In the genomic region with DNA sequence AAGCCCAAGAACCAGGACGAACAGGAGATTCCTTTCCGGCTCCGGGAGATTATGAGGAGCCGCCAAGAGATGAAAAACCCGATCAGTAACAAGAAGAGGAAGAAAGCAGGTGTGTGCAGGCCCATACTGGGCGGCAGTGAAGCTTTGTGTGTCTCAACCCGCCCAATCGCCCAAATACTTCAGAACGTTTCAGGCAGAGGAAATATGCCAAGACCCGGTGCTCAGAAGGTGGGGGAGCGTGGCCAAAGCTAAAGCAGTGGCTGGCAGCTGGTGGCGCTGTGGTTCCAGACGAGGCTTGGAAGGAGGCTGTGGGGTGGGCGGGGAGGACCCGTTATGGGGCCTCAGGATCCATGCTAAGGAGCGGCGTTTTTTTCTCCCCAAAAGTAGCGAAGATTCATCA, we compare ENCODE assay signal across 9 cellular contexts. TPM values are rescaled to one million over a fixed set of nuclear protein-coding genes. Genes with fewer than 3 reads are reported as not detected.
DNase-seq lines count a peak whose midpoint lies in the region; ATAC-seq, FAIRE-seq and TF ChIP-seq lines count a peak whose summit lies in the region.
"Had no signal": no experiment of that assay in that cellular context is flagged by ENCODE, and none has a peak within 500 bp of the region (broad histone marks: within the 10 kb centered on the region; RNA-seq: fewer than 3 reads in every experiment).

No MANE protein-coding gene starts in this region.

- peaks cover 18% of the 10 kb centered on the region for H3K4me1 Mint-ChIP-seq in astrocyte (ENCODE audit: low read depth, unreplicated experiment)
- peaks cover 17 to 50% (median 39%) of the 10 kb centered on the region in 7 donors for H3K4me1 Mint-ChIP-seq in naive thymus-derived CD4-positive, alpha-beta T cell

- TF ChIP-seq EP300 in sigmoid colon (IDR thresholded peaks at IDR 0.05): no peak

- no peaks in the 10 kb centered on the region for H3K9me2 ChIP-seq in MM.1S (replicated peaks; ENCODE audit: insufficient read depth, low read length)

- intact Hi-C loops in naive thymus-derived CD4-positive, alpha-beta T cell (cut with micrococcal nuclease): loop anchor here (2.0 to 5.0 kb wide), 5 partner anchors 15 to 195 kb away; partner anchors contain the start of genes ACTG1 (in 1 of the 2), ARL16 (in 1 of the 2), FAAP100 (in 1 of the 2) and MRPL12 (in 1 of the 2)
- intact Hi-C loops in sigmoid colon (cut with DNase I): loop anchor here (2.0 kb wide), 1 partner anchor 31 kb away; the partner anchor contains the start of genes NPLOC4 and TSPAN10

- H3K9me3 ChIP-seq in MM.1S (replicated peaks; ENCODE audit: insufficient read depth, low read length) (no peaks in the 10 kb centered on the region), astrocyte (ENCODE audit: insufficient read depth, low read depth, low read length) (no peaks in the 10 kb centered on the region), sigmoid colon (no peaks in the 10 kb centered on the region)
- H3K9me3 ChIP-seq in naive thymus-derived CD4-positive, alpha-beta T cell (ENCODE audit: control insufficient read depth in 2 of 3, low read length in 3 of 3): no peaks in the 10 kb centered on the region

- H3K4me3 Mint-ChIP-seq in astrocyte (ENCODE audit: unreplicated experiment): peak overlapping the region; percentile 93
- H3K4me3 Mint-ChIP-seq in naive thymus-derived CD4-positive, alpha-beta T cell: peak overlapping the region; percentile 63 to 97 (median 90)

- H3K27me3 ChIP-seq in MM.1S (replicated peaks; ENCODE audit: insufficient read depth, low read length) (no peaks in the 10 kb centered on the region), astrocyte (ENCODE audit: insufficient read depth, low read length) (no peaks in the 10 kb centered on the region), sigmoid colon (no peaks in the 10 kb centered on the region)
- no peaks in the 10 kb centered on the region for H3K27me3 ChIP-seq in naive thymus-derived CD4-positive, alpha-beta T cell (ENCODE audit: control insufficient read depth in 2 of 2, insufficient read depth in 2 of 2, low read length in 2 of 2)

- no peak overlapping the region for H2AFZ ChIP-seq in MM.1S (ENCODE audit: low read length)
- no peak overlapping the region for H2AFZ ChIP-seq in astrocyte (ENCODE audit: low read depth, low read length)

- no peak for FAIRE-seq in astrocyte (lab: Jason Lieb, UNC)
- FAIRE-seq: kidney had no signal

- H3K36me3 ChIP-seq in MM.1S (replicated peaks; ENCODE audit: insufficient read depth, low read length): no peaks in the 10 kb centered on the region
- H3K36me3 ChIP-seq in astrocyte (ENCODE audit: insufficient read depth, low read length): peaks cover 8% of the 10 kb centered on the region
- H3K36me3 ChIP-seq in naive thymus-derived CD4-positive, alpha-beta T cell (ENCODE audit: control insufficient read depth in 2 of 3, insufficient read depth in 3 of 3, low read length in 3 of 3): peaks cover 4 to 53% (median 15%) of the 10 kb centered on the region in 3 experiments
- H3K36me3 ChIP-seq in sigmoid colon: peaks cover 5 to 45% (median 24%) of the 10 kb centered on the region in 4 donors

- H3K27ac Mint-ChIP-seq in astrocyte (ENCODE audit: unreplicated experiment): peak overlapping the region; percentile 34
- peak overlapping the region in 7 of 9 donors; percentile 26 to 87 (median 59) for H3K27ac Mint-ChIP-seq in naive thymus-derived CD4-positive, alpha-beta T cell

- H3F3A ChIP-seq in MM.1S (ENCODE audit: insufficient read depth, low read length): 0 out of 2 replicates have a peak, but pooled peaks cover 1% of the 10 kb centered on the region

- no peaks in the 10 kb centered on the region for H4K20me1 ChIP-seq in MM.1S (ENCODE audit: insufficient read depth, low read length)
- peaks cover 28% of the 10 kb centered on the region for H4K20me1 ChIP-seq in astrocyte (ENCODE audit: insufficient read depth, low read length)

- no peak overlapping the region for H3K27ac ChIP-seq in MM.1S (ENCODE audit: low read length)
- no peak overlapping the region for H3K27ac ChIP-seq in astrocyte (ENCODE audit: low read depth, low read length)
- H3K27ac ChIP-seq in naive thymus-derived CD4-positive, alpha-beta T cell (ENCODE audit: low read depth, low read length): no peak overlapping the region
- no peak overlapping the region for H3K27ac ChIP-seq in sigmoid colon

- H3K9me3 Mint-ChIP-seq in astrocyte (ENCODE audit: unreplicated experiment): no peaks in the 10 kb centered on the region
- peaks cover 0 to 2% (median 0%) of the 10 kb centered on the region in 11 donors for H3K9me3 Mint-ChIP-seq in naive thymus-derived CD4-positive, alpha-beta T cell

- H3K4me1 ChIP-seq in MM.1S (ENCODE audit: low read length) (peaks cover 5% of the 10 kb centered on the region; the same call in 1 of the 2 replicates), astrocyte (ENCODE audit: insufficient read depth, low read length) (peaks cover 17% of the 10 kb centered on the region), sigmoid colon (peaks cover 0 to 27% (median 26%) of the 10 kb centered on the region in 4 donors)
- peaks cover 25 to 42% of the 10 kb centered on the region in 2 donors for H3K4me1 ChIP-seq in naive thymus-derived CD4-positive, alpha-beta T cell (ENCODE audit: control insufficient read depth in 2 of 2, insufficient read depth in 2 of 2, low read length in 2 of 2)

- no peaks in the 10 kb centered on the region for H3K27me3 Mint-ChIP-seq in astrocyte (ENCODE audit: low read depth, unreplicated experiment)
- H3K27me3 Mint-ChIP-seq in naive thymus-derived CD4-positive, alpha-beta T cell: no peaks in the 10 kb centered on the region

- TF ChIP-seq CTCF in MM.1S (IDR thresholded peaks at IDR 0.05; ENCODE audit: low read length): no peak
- TF ChIP-seq CTCF in astrocyte (IDR thresholded peaks at IDR 0.05; ENCODE audit: insufficient read depth, low read depth, low read length): no peak
- no peak for TF ChIP-seq CTCF in sigmoid colon (IDR thresholded peaks at IDR 0.05)

- H3K79me2 ChIP-seq in MM.1S (ENCODE audit: low read length) (peaks cover 39% of the 10 kb centered on the region), astrocyte (ENCODE audit: insufficient read depth, low read length) (peaks cover 57% of the 10 kb centered on the region)

- H3K4me3 ChIP-seq in MM.1S (ENCODE audit: low read length) (peak overlapping the region; percentile 13; the same call in 1 of the 2 replicates), astrocyte (ENCODE audit: insufficient read depth, low read depth, low read length) (peak overlapping the region; percentile 7), sigmoid colon (peak overlapping the region in 2 of 4 donors; percentile 89 to 95)
- peak overlapping the region; percentile 13 for H3K4me3 ChIP-seq in naive thymus-derived CD4-positive, alpha-beta T cell (ENCODE audit: low read length)

- ATAC-seq in naive thymus-derived CD4-positive, alpha-beta T cell: no peak
- ATAC-seq in HG02610 (IDR thresholded peaks at IDR 0.05; ENCODE audit: unreplicated experiment) (no peak), HG03460 (IDR thresholded peaks at IDR 0.05; ENCODE audit: unreplicated experiment) (no peak)

- POLR2A ChIA-PET in naive thymus-derived CD4-positive, alpha-beta T cell (lab: Charles Lee): interaction anchor here (0.7 to 3.0 kb wide), 4 partner anchors 16 to 39 kb away, joined by 3 to 26 read pairs (median 6); partner anchors contain the start of genes ARL16 and HGS

- H3K9ac ChIP-seq in MM.1S (ENCODE audit: low read length): no peak overlapping the region
- no peak overlapping the region for H3K9ac ChIP-seq in astrocyte (ENCODE audit: low read length)

- 88 to 89% methylated on average over 18 of the region's 18 CpGs for WGBS in sigmoid colon, 2 donors

- peak; percentile 75 for DNase-seq in D341Med (ENCODE audit: low spot score)
- DNase-seq in MM.1S: no peak
- no peak for DNase-seq in astrocyte (ENCODE audit: low read depth)
- no peak for DNase-seq in naive thymus-derived CD4-positive, alpha-beta T cell
- no peak for DNase-seq in AML-193 (lab: John Stamatoyannopoulos, UW)
- no peak for DNase-seq in sigmoid colon
- DNase-seq: kidney had no signal

- H3K36me3 Mint-ChIP-seq in astrocyte (ENCODE audit: low read depth, unreplicated experiment): peaks cover 4% of the 10 kb centered on the region
- H3K36me3 Mint-ChIP-seq in naive thymus-derived CD4-positive, alpha-beta T cell: peaks cover 0 to 26% (median 9%) of the 10 kb centered on the region in 5 donors

- H3K4me2 ChIP-seq in MM.1S (ENCODE audit: low read depth, low read length) (peak overlapping the region; percentile 64), astrocyte (ENCODE audit: low read length) (peak overlapping the region; percentile 97)

- no peak for TF ChIP-seq POLR2A in sigmoid colon (IDR thresholded peaks at IDR 0.05)

- CTCF ChIA-PET in naive thymus-derived CD4-positive, alpha-beta T cell (lab: Charles Lee): no interaction called here

RNA-seq across cellular contexts. Expression of gene CCDC137, which starts 1.2 kb away (rescaled TPM):
- total RNA-seq in astrocyte (25.2 and 29.4 TPM in 2 replicates), sigmoid colon (10 to 100 TPM in 1 of 4 donors, 1 to 10 TPM in 3; 5.5 to 10.7 (median 9.0) TPM)
- 10 to 100 TPM; 16.3 to 33.5 (median 27.1) TPM for total RNA-seq in naive thymus-derived CD4-positive, alpha-beta T cell
- polyA plus RNA-seq in naive thymus-derived CD4-positive, alpha-beta T cell: 10 to 100 TPM; 10.0 to 26.0 TPM
- polyA plus RNA-seq in sigmoid colon: 10 to 100 TPM in 2 of 3 donors, 1 to 10 TPM in 1; 9.0 to 31.1 (median 13.4) TPM

RNA-seq across cellular contexts. Expression of gene OXLD1, which starts 1.3 kb away (rescaled TPM):
- total RNA-seq in astrocyte (22.0 and 28.5 TPM in 2 replicates), sigmoid colon (10 to 100 TPM; 14.4 to 36.2 (median 26.8) TPM)
- 10 to 100 TPM; 35.9 to 61.9 (median 47.5) TPM for total RNA-seq in naive thymus-derived CD4-positive, alpha-beta T cell
- polyA plus RNA-seq in naive thymus-derived CD4-positive, alpha-beta T cell: 100 to 1,000 TPM; 108 to 123 TPM
- 10 to 100 TPM; 40.8 to 57.5 (median 54.1) TPM for polyA plus RNA-seq in sigmoid colon

RNA-seq across cellular contexts. Expression of gene PDE6G, which starts 11.4 kb away (rescaled TPM):
- not detected in 2 replicates for total RNA-seq in astrocyte
- 10 to 100 TPM in 1 of 5 experiments, 1 to 10 TPM in 4; 1.0 to 28.0 (median 1.9) TPM for total RNA-seq in naive thymus-derived CD4-positive, alpha-beta T cell
- polyA plus RNA-seq in naive thymus-derived CD4-positive, alpha-beta T cell: 1 to 10 TPM; 2.0 to 2.6 TPM
- 1 to 10 TPM in 1 of 4 donors, not detected in 3; 3.7 TPM for total RNA-seq in sigmoid colon
- polyA plus RNA-seq in sigmoid colon: 1 to 10 TPM in 2 of 3 donors, not detected in 1; 2.3 to 4.4 TPM

RNA-seq across cellular contexts. Expression of gene ARL16, which starts 15.8 kb away (rescaled TPM):
- 38.6 and 40.4 TPM in 2 replicates for total RNA-seq in astrocyte
- total RNA-seq in naive thymus-derived CD4-positive, alpha-beta T cell: 10 to 100 TPM; 12.0 to 30.6 (median 30.1) TPM
- polyA plus RNA-seq in naive thymus-derived CD4-positive, alpha-beta T cell: 10 to 100 TPM; 33.6 to 35.3 TPM
- total RNA-seq in sigmoid colon: 10 to 100 TPM; 27.7 to 51.7 (median 47.7) TPM
- polyA plus RNA-seq in sigmoid colon: 10 to 100 TPM; 24.5 to 42.3 (median 36.6) TPM

RNA-seq across cellular contexts. Expression of gene HGS, which starts 16.1 kb away (rescaled TPM):
- 106 and 122 TPM in 2 replicates for total RNA-seq in astrocyte
- total RNA-seq in naive thymus-derived CD4-positive, alpha-beta T cell: 100 to 1,000 TPM; 108 to 174 (median 153) TPM
- 10 to 100 TPM; 19.8 to 40.3 TPM for polyA plus RNA-seq in naive thymus-derived CD4-positive, alpha-beta T cell
- 100 to 1,000 TPM in 1 of 4 donors, 10 to 100 TPM in 3; 36.7 to 143 (median 42.5) TPM for total RNA-seq in sigmoid colon
- polyA plus RNA-seq in sigmoid colon: 100 to 1,000 TPM in 1 of 3 donors, 10 to 100 TPM in 2; 52.9 to 111 (median 87.7) TPM
